Comparison of ENCODE assay signal across 1 cellular context in genomic region chr1:162235261-162235780, GRCh38.
A peak's percentile ranks its signal among the peaks of the same experiment; 100 is the strongest.
TF ChIP-seq lines count a peak whose summit lies in the region.

No MANE protein-coding gene starts in this region.

TF ChIP-seq in HepG2, 621 proteins besides CTCF, POLR2A, EP300 and RAD21 (continued from another document):
- TF ChIP-seq AKNA (CRISPR knock-in tag; IDR thresholded peaks at IDR 0.05; ENCODE audit: borderline replicate concordance): no peak
- TF ChIP-seq HOXA5 (CRISPR knock-in tag; IDR thresholded peaks at IDR 0.05): no peak
- TF ChIP-seq ZNF20 (CRISPR knock-in tag; IDR thresholded peaks at IDR 0.05): no peak
- TF ChIP-seq MLLT10 (CRISPR knock-in tag; IDR thresholded peaks at IDR 0.05): no peak
- peak; percentile 84 for TF ChIP-seq KDM6A (CRISPR knock-in tag; IDR thresholded peaks at IDR 0.05; ENCODE audit: low read depth)
- no peak for TF ChIP-seq ZNF180 (CRISPR knock-in tag; IDR thresholded peaks at IDR 0.05; ENCODE audit: borderline replicate concordance, low read depth)
- peak; percentile 69 for TF ChIP-seq SAP130 (CRISPR knock-in tag; IDR thresholded peaks at IDR 0.05; ENCODE audit: low read depth)
- no peak for TF ChIP-seq BRF2 (CRISPR knock-in tag; IDR thresholded peaks at IDR 0.05)
- no peak for TF ChIP-seq STAT5B (CRISPR knock-in tag; IDR thresholded peaks at IDR 0.05)
- 0 out of 2 replicates have a peak, but pooled peaks have one; percentile 31 for TF ChIP-seq ZNF572 (CRISPR knock-in tag; IDR thresholded peaks at IDR 0.05)
- TF ChIP-seq RELA (CRISPR knock-in tag; IDR thresholded peaks at IDR 0.05): no peak
- TF ChIP-seq KDM1A (CRISPR knock-in tag; IDR thresholded peaks at IDR 0.05): 0 out of 2 replicates have a peak, but pooled peaks have one; percentile 36
- TF ChIP-seq ZSCAN22 (CRISPR knock-in tag; IDR thresholded peaks at IDR 0.05): no peak
- TF ChIP-seq, protein P1, sequence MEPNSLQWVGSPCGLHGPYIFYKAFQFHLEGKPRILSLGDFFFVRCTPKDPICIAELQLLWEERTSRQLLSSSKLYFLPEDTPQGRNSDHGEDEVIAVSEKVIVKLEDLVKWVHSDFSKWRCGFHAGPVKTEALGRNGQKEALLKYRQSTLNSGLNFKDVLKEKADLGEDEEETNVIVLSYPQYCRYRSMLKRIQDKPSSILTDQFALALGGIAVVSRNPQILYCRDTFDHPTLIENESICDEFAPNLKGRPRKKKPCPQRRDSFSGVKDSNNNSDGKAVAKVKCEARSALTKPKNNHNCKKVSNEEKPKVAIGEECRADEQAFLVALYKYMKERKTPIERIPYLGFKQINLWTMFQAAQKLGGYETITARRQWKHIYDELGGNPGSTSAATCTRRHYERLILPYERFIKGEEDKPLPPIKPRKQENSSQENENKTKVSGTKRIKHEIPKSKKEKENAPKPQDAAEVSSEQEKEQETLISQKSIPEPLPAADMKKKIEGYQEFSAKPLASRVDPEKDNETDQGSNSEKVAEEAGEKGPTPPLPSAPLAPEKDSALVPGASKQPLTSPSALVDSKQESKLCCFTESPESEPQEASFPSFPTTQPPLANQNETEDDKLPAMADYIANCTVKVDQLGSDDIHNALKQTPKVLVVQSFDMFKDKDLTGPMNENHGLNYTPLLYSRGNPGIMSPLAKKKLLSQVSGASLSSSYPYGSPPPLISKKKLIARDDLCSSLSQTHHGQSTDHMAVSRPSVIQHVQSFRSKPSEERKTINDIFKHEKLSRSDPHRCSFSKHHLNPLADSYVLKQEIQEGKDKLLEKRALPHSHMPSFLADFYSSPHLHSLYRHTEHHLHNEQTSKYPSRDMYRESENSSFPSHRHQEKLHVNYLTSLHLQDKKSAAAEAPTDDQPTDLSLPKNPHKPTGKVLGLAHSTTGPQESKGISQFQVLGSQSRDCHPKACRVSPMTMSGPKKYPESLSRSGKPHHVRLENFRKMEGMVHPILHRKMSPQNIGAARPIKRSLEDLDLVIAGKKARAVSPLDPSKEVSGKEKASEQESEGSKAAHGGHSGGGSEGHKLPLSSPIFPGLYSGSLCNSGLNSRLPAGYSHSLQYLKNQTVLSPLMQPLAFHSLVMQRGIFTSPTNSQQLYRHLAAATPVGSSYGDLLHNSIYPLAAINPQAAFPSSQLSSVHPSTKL (CRISPR knock-in tag; IDR thresholded peaks at IDR 0.05): peak; percentile 89
- TF ChIP-seq HNRNPH1 (optimal IDR thresholded peaks at IDR 0.05; ENCODE audit: low read depth, low read length): no peak
- TF ChIP-seq ZNF33B (CRISPR knock-in tag; IDR thresholded peaks at IDR 0.05): no peak
- no peak; the same call in 1 of the 2 replicates for TF ChIP-seq NKX3-1 (CRISPR knock-in tag; IDR thresholded peaks at IDR 0.05)
- peak; percentile 31; the same call in 1 of the 2 replicates for TF ChIP-seq ZNF790 (CRISPR knock-in tag; IDR thresholded peaks at IDR 0.05; ENCODE audit: borderline replicate concordance)
- no peak for TF ChIP-seq ZFAT (CRISPR knock-in tag; conservative IDR thresholded peaks at IDR 0.05)
- TF ChIP-seq FIP1L1 (IDR thresholded peaks at IDR 0.05; ENCODE audit: borderline replicate concordance, insufficient read depth, low read depth, low read length): no peak
